ENCODE assay signal across 10 cellular contexts in genomic region chr17:56810286-56810781, GRCh38.
"Had no signal": no experiment of that assay in that cellular context is flagged by ENCODE, and none has a peak within 500 bp of the region (broad histone marks: within the 10 kb centered on the region; RNA-seq: fewer than 3 reads in every experiment).

No MANE protein-coding gene starts in this region.

- H3K4me1 ChIP-seq: breast epithelium, parathyroid adenoma had no signal

- H3K36me3 ChIP-seq: breast epithelium, esophagus muscularis mucosa, tibial nerve had no signal

- H3K27ac ChIP-seq: breast epithelium, dorsolateral prefrontal cortex, esophagus muscularis mucosa, parathyroid adenoma had no signal

- H3K4me3 ChIP-seq: breast epithelium, dorsolateral prefrontal cortex, esophagus muscularis mucosa, tibial nerve had no signal

- DNase-seq: activated CD4-positive, alpha-beta T cell treated with anti-CD3 and anti-CD28 coated beads, Interleukin-2, amount 50 U/mL, for 4 hours; activated CD4-positive, CD25-positive, alpha-beta regulatory T cell treated with anti-CD3 and anti-CD28 coated beads, Interleukin-2, amount 50 U/mL, for 72 hours; activated naive CD4-positive, alpha-beta T cell; aorta; dorsolateral prefrontal cortex; small intestine had no signal

- H3K27me3 ChIP-seq: breast epithelium, dorsolateral prefrontal cortex, esophagus muscularis mucosa, tibial nerve had no signal

- H3K9me3 ChIP-seq: breast epithelium, esophagus muscularis mucosa, tibial nerve had no signal
